30 cellular contexts compared by ENCODE assay signal in genomic region chr5:35466746-35467145, GRCh38.
"Had no signal": no experiment of that assay in that cellular context is flagged by ENCODE, and none has a peak within 500 bp of the region (broad histone marks: within the 10 kb centered on the region; RNA-seq: fewer than 3 reads in every experiment).

No MANE protein-coding gene starts in this region.

- H3K4me1 ChIP-seq: ascending aorta, body of pancreas, breast epithelium had no signal

- DNase-seq: activated effector memory CD4-positive, alpha-beta T cell treated with anti-CD3 and anti-CD28 coated beads, Interleukin-2, amount 50 U/mL, for 16 hours; activated effector memory CD4-positive, alpha-beta T cell treated with Interleukin-2 at 50 U/mL for 16 hours; activated gamma-delta T cell; activated gamma-delta T cell treated with Interleukin-2 at 50 U/mL for 16 hours; activated naive CD4-positive, alpha-beta T cell; activated naive CD4-positive, alpha-beta T cell treated with anti-CD3 and anti-CD28 coated beads for 36 hours; activated naive CD4-positive, alpha-beta T cell treated with anti-CD3 and anti-CD28 coated beads, Interleukin-2, amount 10 ng/mL, durations not matched to agents 7 days and 5 days; activated naive CD4-positive, alpha-beta T cell treated with anti-CD3 and anti-CD28 coated beads, Interleukin-2, amount 50 U/mL, for 16 hours; activated naive CD4-positive, alpha-beta T cell treated with Interleukin-2 at 50 U/mL for 16 hours; activated naive CD8-positive, alpha-beta T cell treated with anti-CD3 and anti-CD28 coated beads for 36 hours; activated naive CD8-positive, alpha-beta T cell treated with anti-CD3 and anti-CD28 coated beads, Interleukin-2, amount 10 ng/mL, durations not matched to agents 7 days and 5 days; activated naive CD8-positive, alpha-beta T cell treated with anti-CD3 and anti-CD28 coated beads, Interleukin-2, amount 50 U/mL, for 24 hours; activated T-cell treated with anti-CD3 and anti-CD28 coated beads, Interleukin-2, amount 50 U/mL, for 1 hour; activated T-cell treated with anti-CD3 and anti-CD28 coated beads, Interleukin-2, amount 50 U/mL, for 24 hours; activated T-cell treated with anti-CD3 and anti-CD28 coated beads, Interleukin-2, amount 50 U/mL, for 4 hours; activated T-cell treated with anti-CD3 and anti-CD28 coated beads, Interleukin-2, amount 50 U/mL, for 48 hours; activated T-cell treated with anti-CD3 and anti-CD28 coated beads, Interleukin-2, amount 50 U/mL, for 72 hours; amniotic stem cell; amygdala; anterior cingulate cortex; aorta; body of pancreas; caudate nucleus; central memory CD4-positive, alpha-beta T cell; cerebellar nuclear complex had no signal

- H3K36me3 ChIP-seq: ascending aorta, breast epithelium, cardiac muscle cell had no signal

- H3K4me3 ChIP-seq: ascending aorta, body of pancreas, breast epithelium, cardiac muscle cell had no signal

- H3K27me3 ChIP-seq: ascending aorta, body of pancreas, breast epithelium, cardiac muscle cell had no signal

- ATAC-seq: activated naive CD4-positive, alpha-beta T cell treated with anti-CD3 and anti-CD28 coated beads, Interleukin-2, amount 50 U/mL, for 72 hours; activated naive CD8-positive, alpha-beta T cell treated with anti-CD3 and anti-CD28 coated beads, Interleukin-2, amount 50 U/mL, for 24 hours; activated T-cell treated with anti-CD3 and anti-CD28 coated beads, Interleukin-2, amount 50 U/mL, for 4 hours; activated T-cell treated with anti-CD3 and anti-CD28 coated beads, Interleukin-2, amount 50 U/mL, for 72 hours; activated T-helper 17 cell treated with anti-CD3 and anti-CD28 coated beads, Interleukin-2, amount 50 U/mL, for 72 hours; body of pancreas had no signal

- H3K9me3 ChIP-seq: ascending aorta, body of pancreas had no signal

- H3K27ac ChIP-seq: ascending aorta, body of pancreas, breast epithelium, cardiac muscle cell had no signal
